In genomic region chr14:104863923-104864266, GRCh38 we compare ENCODE assay signal across 13 cellular contexts. TPM values are rescaled to one million over a fixed set of nuclear protein-coding genes. Genes with fewer than 3 reads are reported as not detected.
A peak's percentile ranks its signal among the peaks of the same experiment; 100 is the strongest.
DNase-seq lines count a peak whose midpoint lies in the region; ATAC-seq and TF ChIP-seq lines count a peak whose summit lies in the region.
"Had no signal": no experiment of that assay in that cellular context is flagged by ENCODE, and none has a peak within 500 bp of the region (broad histone marks: within the 10 kb centered on the region; RNA-seq: fewer than 3 reads in every experiment).

No MANE protein-coding gene starts in this region.

- H3K4me2 ChIP-seq in neuronal stem cell (ENCODE audit: insufficient read depth, low read length, poor library complexity, severe bottlenecking): peak overlapping the region; percentile 93

- H3K9me3 ChIP-seq in CD4-positive, alpha-beta memory T cell (ENCODE audit: control insufficient read depth in 1 of 2, low read length in 2 of 2): no peaks in the 10 kb centered on the region
- H3K9me3 ChIP-seq in NT2/D1 (ENCODE audit: insufficient read depth, low read length) (no peaks in the 10 kb centered on the region; the same call in 1 of the 2 replicates), neuronal stem cell (replicated peaks in 1 of 2; ENCODE audit: control insufficient read depth in 2 of 2, insufficient read depth in 1 of 2, low read depth in 1 of 2, low read length in 2 of 2) (peaks cover 8 to 9% of the 10 kb centered on the region in 2 donors)
- H3K9me3 ChIP-seq: tibial nerve had no signal

- no peak overlapping the region for H4K8ac ChIP-seq in neuronal stem cell (ENCODE audit: low read depth, low read length)

- H3K18ac ChIP-seq in neuronal stem cell (ENCODE audit: low read length): peak overlapping the region; percentile 92

- no peak overlapping the region for H3K27ac ChIP-seq in CD4-positive, alpha-beta memory T cell (ENCODE audit: low read depth, low read length)
- no peak overlapping the region for H3K27ac ChIP-seq in foreskin keratinocyte
- no peak overlapping the region for H3K27ac ChIP-seq in neuronal stem cell (replicated peaks; ENCODE audit: low read length)

- H3K27me3 ChIP-seq in CD4-positive, alpha-beta memory T cell (ENCODE audit: insufficient read depth, low read length): no peaks in the 10 kb centered on the region
- H3K27me3 ChIP-seq in NT2/D1 (ENCODE audit: insufficient read depth, insufficient read length) (peaks cover 42% of the 10 kb centered on the region), foreskin keratinocyte (no peaks in the 10 kb centered on the region), neuronal stem cell (ENCODE audit: control insufficient read depth in 3 of 3, insufficient read depth in 3 of 3, low read depth in 1 of 3, low read length in 3 of 3) (peaks cover 9 to 38% (median 29%) of the 10 kb centered on the region in 3 experiments)

- peak overlapping the region; percentile 21 for H2BK15ac ChIP-seq in neuronal stem cell (ENCODE audit: low read length)

- peaks cover 3 to 12% (median 3%) of the 10 kb centered on the region in 4 donors for H3K4me1 Mint-ChIP-seq in CD4-positive, alpha-beta memory T cell

- H3K4ac ChIP-seq in neuronal stem cell (ENCODE audit: low read length): no peak overlapping the region

- no peak overlapping the region for H4K91ac ChIP-seq in neuronal stem cell (ENCODE audit: low read depth, low read length, poor library complexity)

- no peak overlapping the region for H2BK5ac ChIP-seq in neuronal stem cell (ENCODE audit: low read length)

- DNase-seq in CD4-positive, alpha-beta memory T cell: no peak
- DNase-seq in NT2/D1 (ENCODE audit: low read depth, low spot score) (no peak), foreskin keratinocyte (no peak), neuronal stem cell (ENCODE audit: low spot score) (no peak), HK-2 (ENCODE audit: unreplicated experiment) (no peak), 8988T (no peak), NCI-H446 (lab: John Stamatoyannopoulos, UW) (no peak)
- DNase-seq: DMS 273 treated with DMSO at 0.1 percent for 48 hours, HCEC 1CT, OCI-M1 had no signal

- H3K4me3 ChIP-seq in CD4-positive, alpha-beta memory T cell (ENCODE audit: low read length in 2 of 2): no peak overlapping the region
- H3K4me3 ChIP-seq in NT2/D1 (ENCODE audit: insufficient read length, low read depth) (peak overlapping the region; percentile 65), neuronal stem cell (ENCODE audit: low read length in 2 of 2) (no peak overlapping the region)

- peak overlapping the region in 1 of 7 donors; percentile 55 for H3K27ac Mint-ChIP-seq in CD4-positive, alpha-beta memory T cell
- H3K27ac Mint-ChIP-seq: activated naive CD8-positive, alpha-beta T cell treated with anti-CD3 and anti-CD28 coated beads, Interleukin-2, amount 10 ng/mL, durations not matched to agents 7 days and 5 days had no signal

- H3K36me3 ChIP-seq in CD4-positive, alpha-beta memory T cell (ENCODE audit: insufficient read depth, low read length): no peaks in the 10 kb centered on the region
- H3K36me3 ChIP-seq in NT2/D1 (ENCODE audit: insufficient read depth, insufficient read length, low read length) (peaks cover 14% of the 10 kb centered on the region), neuronal stem cell (replicated peaks in 1 of 2; ENCODE audit: control insufficient read depth in 2 of 2, insufficient read depth in 2 of 2, low read length in 2 of 2) (peaks cover 0 to 2% of the 10 kb centered on the region in 2 donors)

- H3K9ac ChIP-seq in NT2/D1 (ENCODE audit: insufficient read length, low read depth) (peak overlapping the region; percentile 81), neuronal stem cell (ENCODE audit: low read depth, low read length, poor library complexity) (no peak overlapping the region)

- H3K4me3 Mint-ChIP-seq in CD4-positive, alpha-beta memory T cell: peak overlapping the region in 7 of 8 donors; percentile 2 to 75 (median 57)

- WGBS in neuronal stem cell (ENCODE audit: extremely low coverage in 2 of 2, insufficient read length in 2 of 2, insufficient replicate concordance in 1 of 2), 2 donors: no CpG with 5 or more reads among the region's 13 CpGs

- peak; percentile 11 for ATAC-seq in foreskin keratinocyte
- ATAC-seq in GM18520 (IDR thresholded peaks at IDR 0.05; ENCODE audit: unreplicated experiment): no peak

- no peak overlapping the region for H3K23ac ChIP-seq in neuronal stem cell (ENCODE audit: low read depth, low read length, poor library complexity)

- peaks cover 16% of the 10 kb centered on the region for H3K4me1 ChIP-seq in CD4-positive, alpha-beta memory T cell (ENCODE audit: insufficient read depth, low read length)
- peaks cover 16% of the 10 kb centered on the region for H3K4me1 ChIP-seq in NT2/D1 (ENCODE audit: insufficient read depth, insufficient read length)
- no peaks in the 10 kb centered on the region for H3K4me1 ChIP-seq in foreskin keratinocyte
- peaks cover 6 to 9% of the 10 kb centered on the region in 2 donors for H3K4me1 ChIP-seq in neuronal stem cell (ENCODE audit: control insufficient read depth in 2 of 2, insufficient read depth in 1 of 2, low read depth in 1 of 2, low read length in 2 of 2)

- no peak overlapping the region for H3K14ac ChIP-seq in neuronal stem cell (ENCODE audit: low read length)

- H2BK120ac ChIP-seq in neuronal stem cell (ENCODE audit: low read depth, low read length): no peak overlapping the region

- TF ChIP-seq CTCF in foreskin keratinocyte (conservative IDR thresholded peaks at IDR 0.05): no peak

- no peak overlapping the region for H2AFZ ChIP-seq in neuronal stem cell (ENCODE audit: low read length)

- no peaks in the 10 kb centered on the region for H3K9me3 Mint-ChIP-seq in CD4-positive, alpha-beta memory T cell
- H3K9me3 Mint-ChIP-seq: activated naive CD8-positive, alpha-beta T cell treated with anti-CD3 and anti-CD28 coated beads, Interleukin-2, amount 10 ng/mL, durations not matched to agents 7 days and 5 days had no signal

- H3K27me3 Mint-ChIP-seq in CD4-positive, alpha-beta memory T cell: no peaks in the 10 kb centered on the region

- peaks cover 8% of the 10 kb centered on the region for H3K79me1 ChIP-seq in neuronal stem cell (ENCODE audit: low read depth, low read length)

- no peaks in the 10 kb centered on the region for H3K36me3 Mint-ChIP-seq in CD4-positive, alpha-beta memory T cell
- H3K36me3 Mint-ChIP-seq: activated naive CD8-positive, alpha-beta T cell treated with anti-CD3 and anti-CD28 coated beads, Interleukin-2, amount 10 ng/mL, durations not matched to agents 7 days and 5 days had no signal

- CTCF ChIA-PET in CD4-positive, alpha-beta memory T cell (lab: Charles Lee; ENCODE audit: partially characterized antibody): interaction anchor here (0.8 kb wide), 1 partner anchor 38 kb away, joined by 3 read pairs; no protein-coding TSS in a partner anchor

- H2BK12ac ChIP-seq in neuronal stem cell (ENCODE audit: low read length): no peak overlapping the region

- peak overlapping the region; percentile 86 for H2AK5ac ChIP-seq in neuronal stem cell (ENCODE audit: low read depth, low read length)

- intact Hi-C loops in CD4-positive, alpha-beta memory T cell (cut with micrococcal nuclease): loop anchor here (2.0 kb wide), 1 partner anchor 37 kb away; no protein-coding TSS in a partner anchor

- POLR2A ChIA-PET in CD4-positive, alpha-beta memory T cell (lab: Charles Lee; ENCODE audit: partially characterized antibody): no interaction called here

RNA-seq across cellular contexts. Expression of gene CEP170B, which starts 1.2 kb away (rescaled TPM):
- 1 to 10 TPM; 3.0 to 3.8 TPM for total RNA-seq in CD4-positive, alpha-beta memory T cell
- polyA plus RNA-seq in CD4-positive, alpha-beta memory T cell: under 1 TPM in 1 of 2 donors, not detected in 1; 0.16 TPM
- 35.1 and 37.3 TPM in 2 replicates for total RNA-seq in foreskin keratinocyte
- 16.9 and 17.0 TPM in 2 replicates for polyA plus RNA-seq in foreskin keratinocyte
- polyA plus RNA-seq in neuronal stem cell (2013, experiment 1 of 2): 12.3 TPM
- 11.4 TPM for polyA plus RNA-seq in neuronal stem cell (2013, experiment 2 of 2)
